In the genomic region with DNA sequence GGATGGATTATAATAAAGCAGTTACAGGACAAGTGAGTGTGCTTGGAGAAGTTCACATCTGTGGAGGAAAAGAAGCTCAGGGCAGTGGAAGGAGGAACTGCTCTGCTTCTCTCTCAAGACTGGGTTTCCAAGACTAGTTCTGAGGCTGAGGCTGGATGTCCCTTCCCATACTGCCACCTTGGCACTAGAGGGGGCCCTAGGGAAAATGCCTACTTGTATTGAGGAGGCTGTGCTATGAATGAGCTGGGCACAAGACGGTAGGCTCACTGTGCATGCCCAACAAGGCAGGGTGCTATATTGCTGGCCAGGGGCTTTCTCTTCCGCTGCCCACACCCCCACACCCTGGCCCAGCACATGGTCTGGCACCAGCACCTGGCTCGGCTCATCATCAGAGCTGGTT, we compare ENCODE assay signal across 12 cellular contexts.
DNase-seq lines count a peak whose midpoint lies in the region; ATAC-seq and TF ChIP-seq lines count a peak whose summit lies in the region.
"Had no signal": no experiment of that assay in that cellular context is flagged by ENCODE, and none has a peak within 500 bp of the region (broad histone marks: within the 10 kb centered on the region; RNA-seq: fewer than 3 reads in every experiment).

No MANE protein-coding gene starts in this region.

- no peaks in the 10 kb centered on the region for H3K36me3 ChIP-seq in left ventricle myocardium inferior
- H3K36me3 ChIP-seq in heart left ventricle, result no peaks in the 10 kb centered on the region
- H3K36me3 ChIP-seq in upper lobe of right lung, result no peaks in the 10 kb centered on the region
- H3K36me3 ChIP-seq: gastroesophageal sphincter, vagina had no signal

- WGBS in heart left ventricle, 4 donors, result 78 to 90% (median 82%) methylated on average over 2 to 3 of the region's 3 CpGs

- TF ChIP-seq CTCF in left ventricle myocardium inferior (IDR thresholded peaks at IDR 0.05; ENCODE audit: borderline replicate concordance) (no peak), heart left ventricle (IDR thresholded peaks at IDR 0.05) (peak in 2 of 12 donors; percentile 4 to 13), epithelial cell of proximal tubule (conservative IDR thresholded peaks at IDR 0.05; ENCODE audit: low read depth, low read length) (peak; percentile 62), upper lobe of right lung (IDR thresholded peaks at IDR 0.05) (peak; percentile 7), omental fat pad (IDR thresholded peaks at IDR 0.05) (no peak)

- H3K27me3 ChIP-seq in left ventricle myocardium inferior (ENCODE audit: low read depth) (peaks cover 14% of the 10 kb centered on the region), heart left ventricle (no peaks in the 10 kb centered on the region), upper lobe of right lung (no peaks in the 10 kb centered on the region)
- H3K27me3 ChIP-seq: gastroesophageal sphincter, vagina had no signal

- H3K4me1 ChIP-seq in left ventricle myocardium inferior (peaks cover 32% of the 10 kb centered on the region), heart left ventricle (peaks cover 0 to 6% (median 0%) of the 10 kb centered on the region in 12 donors), upper lobe of right lung (peaks cover 8% of the 10 kb centered on the region)
- H3K4me1 ChIP-seq: gastroesophageal sphincter had no signal

- intact Hi-C loops in left ventricle myocardium inferior (cut with micrococcal nuclease), result no loop called here
- intact Hi-C loops in heart left ventricle (cut with DNase I), result no loop called here
- intact Hi-C loops in upper lobe of right lung (cut with DNase I), result no loop called here

- DNase-seq in left ventricle myocardium inferior, result no peak
- DNase-seq in heart left ventricle, result no peak
- peak; percentile 15 for DNase-seq in NCI-H226
- DNase-seq in epithelial cell of proximal tubule (ENCODE audit: low read depth), result no peak
- no peak for DNase-seq in upper lobe of right lung
- no peak for DNase-seq in activated CD8-positive, alpha-beta memory T cell treated with anti-CD3 and anti-CD28 coated beads, Interleukin-2, amount 50 U/mL, for 4 hours
- DNase-seq in omental fat pad (ENCODE audit: low spot score), result no peak
- DNase-seq: CD4-positive, CD25-positive, alpha-beta regulatory T cell; mesenchymal stem cell had no signal

- ATAC-seq in heart left ventricle (no peak), upper lobe of right lung (peak; percentile 20), GM21515 (IDR thresholded peaks at IDR 0.05; ENCODE audit: unreplicated experiment) (no peak), omental fat pad (ENCODE audit: low FRiP score) (no peak)
- ATAC-seq: gastroesophageal sphincter had no signal

- peak overlapping the region; percentile 23 for H3K27ac ChIP-seq in left ventricle myocardium inferior (replicated peaks)
- peak overlapping the region in 1 of 12 donors; percentile 2 for H3K27ac ChIP-seq in heart left ventricle
- no peak overlapping the region for H3K27ac ChIP-seq in upper lobe of right lung
- H3K27ac ChIP-seq: vagina had no signal

- no peak for TF ChIP-seq POLR2A in heart left ventricle (IDR thresholded peaks at IDR 0.05)

- no peaks in the 10 kb centered on the region for H3K9me3 ChIP-seq in left ventricle myocardium inferior (replicated peaks)
- H3K9me3 ChIP-seq in heart left ventricle, result no peaks in the 10 kb centered on the region
- no peaks in the 10 kb centered on the region for H3K9me3 ChIP-seq in upper lobe of right lung
- H3K9me3 ChIP-seq: gastroesophageal sphincter, vagina had no signal

- H3K4me3 ChIP-seq in left ventricle myocardium inferior (no peak overlapping the region), heart left ventricle (no peak overlapping the region), epithelial cell of proximal tubule (ENCODE audit: low read depth, low read length) (no peak overlapping the region), upper lobe of right lung (no peak overlapping the region)
- H3K4me3 ChIP-seq: gastroesophageal sphincter, vagina had no signal

Comparison
In these comparisons a context has a peak if more than half of its experiments do, and no peak if none do; other contexts are left out.
1. CTCF ChIP-seq: peak in epithelial cell of proximal tubule (single experiment) and upper lobe of right lung (single experiment); none in left ventricle myocardium inferior (single experiment) and omental fat pad (0 of 3).